In genomic region chr18:32754508-32755263, GRCh38 we compare ENCODE assay signal across 22 cellular contexts.
"Had no signal": no experiment of that assay in that cellular context is flagged by ENCODE, and none has a peak within 500 bp of the region (broad histone marks: within the 10 kb centered on the region; RNA-seq: fewer than 3 reads in every experiment).

No MANE protein-coding gene starts in this region.

- H3K27me3 Mint-ChIP-seq: activated CD4-positive, alpha-beta memory T cell treated with anti-CD3 and anti-CD28 coated beads, Interleukin-2, amount 10 ng/mL, durations not matched to agents 7 days and 5 days had no signal

- H3K9me3 Mint-ChIP-seq: activated CD4-positive, alpha-beta memory T cell treated with anti-CD3 and anti-CD28 coated beads, Interleukin-2, amount 10 ng/mL, durations not matched to agents 7 days and 5 days; activated T-cell treated with anti-CD3 and anti-CD28 coated beads, Interleukin-2, amount 50 U/mL, for 4 hours; mesothelial cell of epicardium; neural crest cell; stimulated activated naive CD8-positive, alpha-beta T cell treated with anti-CD3 and anti-CD28 coated beads, Interleukin-15, Interleukin-2, amounts not matched to agents 100 ng/mL and 50 ng/mL, for 24 hours; T-helper 1 cell treated with Interleukin-12 subunit alpha and Interleukin-12 subunit beta and Interleukin-4 antibody, amounts not matched to agents 30 μg/mL and 1 μg/mL, for 36 hours had no signal

- H3K79me2 ChIP-seq: hepatocyte had no signal

- H3K27ac Mint-ChIP-seq: activated CD4-positive, alpha-beta memory T cell treated with anti-CD3 and anti-CD28 coated beads, Interleukin-2, amount 10 ng/mL, durations not matched to agents 7 days and 5 days; activated naive CD4-positive, alpha-beta T cell treated with anti-CD3 and anti-CD28 coated beads, Interleukin-2, amount 50 U/mL, for 72 hours; immature natural killer cell; mesothelial cell of epicardium; stimulated activated naive CD8-positive, alpha-beta T cell treated with anti-CD3 and anti-CD28 coated beads, Interleukin-15, Interleukin-2, amounts not matched to agents 100 ng/mL and 50 ng/mL, for 24 hours; T-helper 1 cell treated with Interleukin-12 subunit alpha and Interleukin-12 subunit beta and Interleukin-4 antibody, amounts not matched to agents 30 μg/mL and 1 μg/mL, for 36 hours had no signal

- H3K27me3 ChIP-seq: ovary, right lobe of liver, suprapubic skin, upper lobe of left lung had no signal

- H3K36me3 Mint-ChIP-seq: activated naive CD4-positive, alpha-beta T cell treated with anti-CD3 and anti-CD28 coated beads, Interleukin-2, amount 50 U/mL, for 72 hours; immature natural killer cell; mesothelial cell of epicardium had no signal

- H3K9me3 ChIP-seq: esophagus squamous epithelium, ovary, right lobe of liver, suprapubic skin, upper lobe of left lung had no signal

- DNase-seq: activated CD4-positive, alpha-beta memory T cell treated with anti-CD3 and anti-CD28 coated beads, Interleukin-2, amount 10 ng/mL, durations not matched to agents 7 days and 5 days; activated CD4-positive, alpha-beta T cell treated with anti-CD3 and anti-CD28 coated beads for 4 hours; activated effector memory CD4-positive, alpha-beta T cell treated with anti-CD3 and anti-CD28 coated beads, Interleukin-2, amount 50 U/mL, for 16 hours; activated T-cell treated with anti-CD3 and anti-CD28 coated beads, Interleukin-2, amount 50 U/mL, for 4 hours; cortex of kidney; effector CD4-positive, alpha-beta T cell; esophagus squamous epithelium; immature natural killer cell; ovary; right lobe of liver; stimulated activated CD4-positive, alpha-beta T cell treated with anti-CD3 and anti-CD28 coated beads, Interleukin-4, amount 100 ng/mL, for 4 hours; stimulated activated CD8-positive, alpha-beta memory T cell treated with anti-CD3 and anti-CD28 coated beads, Interleukin-4, amount 100 ng/mL, for 48 hours; upper lobe of left lung had no signal

- H3K4me1 ChIP-seq: esophagus squamous epithelium, right lobe of liver, suprapubic skin, upper lobe of left lung had no signal

- H3K36me3 ChIP-seq: esophagus squamous epithelium, ovary, right lobe of liver, suprapubic skin, upper lobe of left lung, WERI-Rb-1 had no signal

- H3K4me2 ChIP-seq: hepatocyte, smooth muscle cell had no signal

- H3K4me3 Mint-ChIP-seq: activated CD4-positive, alpha-beta memory T cell treated with anti-CD3 and anti-CD28 coated beads, Interleukin-2, amount 10 ng/mL, durations not matched to agents 7 days and 5 days; activated T-cell treated with anti-CD3 and anti-CD28 coated beads, Interleukin-2, amount 50 U/mL, for 4 hours; immature natural killer cell; mesothelial cell of epicardium; neural crest cell; stimulated activated naive CD8-positive, alpha-beta T cell treated with anti-CD3 and anti-CD28 coated beads, Interleukin-15, Interleukin-2, amounts not matched to agents 100 ng/mL and 50 ng/mL, for 24 hours; T-helper 1 cell treated with Interleukin-12 subunit alpha and Interleukin-12 subunit beta and Interleukin-4 antibody, amounts not matched to agents 30 μg/mL and 1 μg/mL, for 36 hours had no signal

- H3K4me1 Mint-ChIP-seq: activated CD4-positive, alpha-beta memory T cell treated with anti-CD3 and anti-CD28 coated beads, Interleukin-2, amount 10 ng/mL, durations not matched to agents 7 days and 5 days; immature natural killer cell; neural crest cell had no signal

- ATAC-seq: activated naive CD4-positive, alpha-beta T cell treated with anti-CD3 and anti-CD28 coated beads, Interleukin-2, amount 50 U/mL, for 72 hours; activated T-cell treated with anti-CD3 and anti-CD28 coated beads, Interleukin-2, amount 50 U/mL, for 4 hours; right lobe of liver had no signal

- H3K4me3 ChIP-seq: esophagus squamous epithelium, hepatocyte, ovary, right lobe of liver, smooth muscle cell, suprapubic skin, upper lobe of left lung had no signal

- H3K27ac ChIP-seq: esophagus squamous epithelium, hepatocyte, ovary, right lobe of liver, suprapubic skin, upper lobe of left lung, WERI-Rb-1 had no signal

- H2AFZ ChIP-seq: hepatocyte had no signal
